Comparison of ENCODE assay signal across 6 cellular contexts in the genomic region with DNA sequence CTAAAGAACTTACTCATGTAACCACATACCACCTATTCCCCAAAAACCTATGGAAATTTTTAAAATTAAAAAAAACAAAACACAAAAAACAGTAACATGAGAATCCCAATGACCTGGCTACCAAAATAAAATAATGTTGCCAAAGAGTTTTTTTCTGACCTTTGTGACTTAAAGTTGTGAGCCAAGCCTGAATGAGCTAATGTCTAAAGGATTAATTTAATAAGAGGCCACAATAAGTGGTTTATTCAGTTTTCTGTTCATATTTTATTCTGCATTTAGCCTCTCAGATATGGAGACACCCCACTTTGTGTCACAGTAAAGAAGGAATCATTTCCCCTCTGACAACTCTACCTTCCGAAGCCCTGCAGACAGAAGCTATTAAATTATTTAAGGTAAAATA. TPM values are rescaled to one million over a fixed set of nuclear protein-coding genes. Genes with fewer than 3 reads are reported as not detected.
"Had no signal": no experiment of that assay in that cellular context is flagged by ENCODE, and none has a peak within 500 bp of the region (broad histone marks: within the 10 kb centered on the region; RNA-seq: fewer than 3 reads in every experiment).

No MANE protein-coding gene starts in this region.

- H3K4me3 ChIP-seq: GM23338 had no signal

- H2AFZ ChIP-seq: GM23338 had no signal

- H3K4me1 Mint-ChIP-seq: IgD-negative memory B cell had no signal

- DNase-seq: H9, HCEC 1CT had no signal

- H3K36me3 Mint-ChIP-seq: IgD-negative memory B cell had no signal

- H3K27ac ChIP-seq: HL-60 had no signal

- H3K9me3 Mint-ChIP-seq: GM23338, H9 had no signal

- H3K27ac Mint-ChIP-seq: GM23338, H9, IgD-negative memory B cell had no signal

- H3K4me3 Mint-ChIP-seq: GM23338, H9, IgD-negative memory B cell had no signal

- H3K4me2 ChIP-seq: GM23338 had no signal

RNA-seq across cellular contexts. Expression of a gene that starts 55.0 kb away (rescaled TPM):
- total RNA-seq: H1, H9 had no signal
